In the genomic region with DNA sequence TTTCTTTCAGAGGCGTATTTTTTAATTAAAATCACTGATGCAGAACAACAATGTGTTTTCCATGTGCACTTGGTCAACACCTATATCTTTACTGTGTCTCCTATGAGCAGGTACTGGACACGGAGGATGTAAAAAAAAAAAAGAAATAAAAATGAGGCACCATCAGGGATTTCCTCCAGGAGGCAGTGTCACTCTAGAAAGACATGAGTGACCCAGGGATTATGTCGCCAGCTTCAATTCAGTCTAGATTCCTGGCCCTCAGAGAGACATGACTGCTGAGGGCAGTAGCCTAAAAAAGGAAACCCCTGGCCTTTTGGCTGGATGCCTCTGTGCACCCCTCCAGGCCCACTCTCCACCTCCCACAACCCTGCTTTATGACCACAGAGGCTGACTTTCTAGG, we compare ENCODE assay signal across 8 cellular contexts. TPM values are rescaled to one million over a fixed set of nuclear protein-coding genes. Genes with fewer than 3 reads are reported as not detected.
A peak's percentile ranks its signal among the peaks of the same experiment; 100 is the strongest.
DNase-seq lines count a peak whose midpoint lies in the region; ATAC-seq and TF ChIP-seq lines count a peak whose summit lies in the region.

No MANE protein-coding gene starts in this region.

- no peak overlapping the region for H2AFZ ChIP-seq in mammary epithelial cell (ENCODE audit: low read depth, low read length)

- H3K4me3 ChIP-seq in A673 (ENCODE audit: low read depth, low read length, poor library complexity, severe bottlenecking) (no peak overlapping the region), mammary epithelial cell (replicated peaks in 1 of 3; ENCODE audit: insufficient read depth in 1 of 3, low read depth in 2 of 3, low read length in 3 of 3) (no peak overlapping the region)

- in situ Hi-C loops in mammary epithelial cell (cut with MboI; ENCODE audit: low sequenced_read_pairs in 2 of 2) = loop anchor here in 1 of 2 donors (25.0 kb wide), 1 partner anchor 115 kb away; no protein-coding TSS in a partner anchor

- TF ChIP-seq CTCF in A673 (conservative IDR thresholded peaks at IDR 0.05; ENCODE audit: low read depth, low read length) = peak; percentile 68
- peak; percentile 36 to 54 for TF ChIP-seq CTCF in mammary epithelial cell (conservative IDR thresholded peaks at IDR 0.05 in 1 of 2, IDR thresholded peaks at IDR 0.05 in 1 of 2; ENCODE audit: extremely low read depth in 1 of 2, insufficient read depth in 1 of 2, low read depth in 1 of 2, low read length in 2 of 2)
- TF ChIP-seq CTCF in CD14-positive monocyte (IDR thresholded peaks at IDR 0.05) = no peak

- POLR2A ChIA-PET in A673 (lab: Charles Lee; ENCODE audit: low non-redundant PET) = no interaction called here
- POLR2A ChIA-PET in HEK293T (lab: Yijun Ruan, JAX) = no interaction called here

- intact Hi-C loops in A673 (cut with micrococcal nuclease; ENCODE audit: unreplicated experiment) = loop anchor here (1.0 to 10.0 kb wide), 2 partner anchors 109 to 367 kb away; no protein-coding TSS in a partner anchor
- intact Hi-C loops in mammary epithelial cell (cut with micrococcal nuclease) = loop anchor here (1.0 to 5.0 kb wide), 3 partner anchors 109 to 310 kb away; no protein-coding TSS in a partner anchor
- intact Hi-C loops in CD14-positive monocyte (cut with micrococcal nuclease) = no loop called here

- no peaks in the 10 kb centered on the region for H3K79me2 ChIP-seq in mammary epithelial cell (ENCODE audit: insufficient read depth, low read length)

- H3K36me3 ChIP-seq in A673 (ENCODE audit: insufficient read depth, low read length, poor library complexity, severe bottlenecking) (no peaks in the 10 kb centered on the region), mammary epithelial cell (ENCODE audit: insufficient read depth, low read length) (no peaks in the 10 kb centered on the region)

- no peak for ATAC-seq in activated CD8-positive, alpha-beta memory T cell treated with anti-CD3 and anti-CD28 coated beads, Interleukin-2, amount 10 ng/mL, durations not matched to agents 7 days and 5 days
- ATAC-seq in HG03196 (IDR thresholded peaks at IDR 0.05; ENCODE audit: unreplicated experiment) = no peak

- CTCF ChIA-PET in A673 (lab: Charles Lee) = interaction anchor here (0.7 to 2.2 kb wide), 3 partner anchors 18 to 136 kb away, joined by 3 to 25 read pairs (median 4); a partner anchor contains a TSS
- CTCF ChIA-PET in HEK293T (lab: Yijun Ruan, JAX) = interaction anchor here (2.3 kb wide), 1 partner anchor 109 kb away, joined by 11 read pairs; no protein-coding TSS in a partner anchor
- CTCF ChIA-PET in mammary epithelial cell (lab: Charles Lee; ENCODE audit: low non-redundant PET) = interaction anchor here (1.2 kb wide), 1 partner anchor 109 kb away, joined by 3 read pairs; no protein-coding TSS in a partner anchor
- CTCF ChIA-PET in activated CD8-positive, alpha-beta memory T cell treated with anti-CD3 and anti-CD28 coated beads, Interleukin-2, amount 10 ng/mL, durations not matched to agents 7 days and 5 days (lab: Charles Lee) = no interaction called here

- H3K9me3 ChIP-seq in A673 (ENCODE audit: low read depth, low read length, poor library complexity, severe bottlenecking) (no peaks in the 10 kb centered on the region), mammary epithelial cell (replicated peaks; ENCODE audit: insufficient read depth, low read length) (no peaks in the 10 kb centered on the region)

- H3K27me3 ChIP-seq in A673 (replicated peaks; ENCODE audit: insufficient read depth, low read depth, low read length, poor library complexity) (peaks cover 3% of the 10 kb centered on the region), mammary epithelial cell (ENCODE audit: insufficient read depth, low read length) (no peaks in the 10 kb centered on the region)

- H3K27ac Mint-ChIP-seq in CD14-positive monocyte = no peak overlapping the region
- H3K27ac Mint-ChIP-seq in activated CD8-positive, alpha-beta memory T cell treated with anti-CD3 and anti-CD28 coated beads, Interleukin-2, amount 10 ng/mL, durations not matched to agents 7 days and 5 days = no peak overlapping the region

- no peak overlapping the region for H3K4me2 ChIP-seq in mammary epithelial cell (ENCODE audit: insufficient read depth, low read depth, low read length)

- H3K4me1 ChIP-seq in A673 (ENCODE audit: insufficient read depth, low read length, poor library complexity, severe bottlenecking) = no peaks in the 10 kb centered on the region
- peaks cover 8% of the 10 kb centered on the region for H3K4me1 ChIP-seq in mammary epithelial cell (ENCODE audit: insufficient read depth, low read length)

- no peak overlapping the region for H3K9ac ChIP-seq in mammary epithelial cell (ENCODE audit: insufficient read depth, low read length)

- H3K4me1 Mint-ChIP-seq in CD14-positive monocyte = no peaks in the 10 kb centered on the region
- no peaks in the 10 kb centered on the region for H3K4me1 Mint-ChIP-seq in activated CD8-positive, alpha-beta memory T cell treated with anti-CD3 and anti-CD28 coated beads, Interleukin-2, amount 10 ng/mL, durations not matched to agents 7 days and 5 days

- H3K27ac ChIP-seq in A673 (ENCODE audit: low read depth, low read length, poor library complexity, severe bottlenecking) (no peak overlapping the region), mammary epithelial cell (ENCODE audit: insufficient read depth, low read depth, low read length) (no peak overlapping the region)

- H3K9me3 Mint-ChIP-seq in CD14-positive monocyte = peaks cover 0 to 2% (median 0%) of the 10 kb centered on the region in 7 donors
- H3K9me3 Mint-ChIP-seq in activated CD8-positive, alpha-beta memory T cell treated with anti-CD3 and anti-CD28 coated beads, Interleukin-2, amount 10 ng/mL, durations not matched to agents 7 days and 5 days (ENCODE audit: low read depth) = no peaks in the 10 kb centered on the region

- H3K36me3 Mint-ChIP-seq in CD14-positive monocyte = no peaks in the 10 kb centered on the region
- H3K36me3 Mint-ChIP-seq in activated CD8-positive, alpha-beta memory T cell treated with anti-CD3 and anti-CD28 coated beads, Interleukin-2, amount 10 ng/mL, durations not matched to agents 7 days and 5 days = no peaks in the 10 kb centered on the region

- BruUV-seq in A673 (replicated peaks; lab: Mats Ljungman, UMichigan) (no TSS peak), mammary epithelial cell (replicated peaks; lab: Mats Ljungman, UMichigan) (no TSS peak)

- DNase-seq in A673 (ENCODE audit: low spot score) (peak; percentile 66), HEK293T (ENCODE audit: extremely low spot score) (peak; percentile 28), mammary epithelial cell (peak; percentile 24), kidney tubule cell (ENCODE audit: low spot score) (peak; percentile 22), CD14-positive monocyte (ENCODE audit: low spot score) (no peak)
- DNase-seq in activated CD4-positive, alpha-beta T cell treated with anti-CD3 and anti-CD28 coated beads, Interleukin-2, amount 50 U/mL, for 1 hour = no peak
- no peak for DNase-seq in activated CD8-positive, alpha-beta memory T cell treated with anti-CD3 and anti-CD28 coated beads, Interleukin-2, amount 10 ng/mL, durations not matched to agents 7 days and 5 days

- no peaks in the 10 kb centered on the region for H4K20me1 ChIP-seq in mammary epithelial cell (ENCODE audit: insufficient read depth, low read length)

- no peak overlapping the region for H3K4me3 Mint-ChIP-seq in CD14-positive monocyte
- no peak overlapping the region for H3K4me3 Mint-ChIP-seq in activated CD8-positive, alpha-beta memory T cell treated with anti-CD3 and anti-CD28 coated beads, Interleukin-2, amount 10 ng/mL, durations not matched to agents 7 days and 5 days

- dilution Hi-C loops in mammary epithelial cell (cut with HindIII; ENCODE audit: low sequenced_read_pairs) = no loop called here

- WGBS in mammary epithelial cell (ENCODE audit: low coverage, missing lambda C conversion rate) = 47% methylated on average over 3 of the region's 3 CpGs

- peaks cover 2 to 5% (median 5%) of the 10 kb centered on the region in 3 donors for H3K27me3 Mint-ChIP-seq in CD14-positive monocyte (ENCODE audit: low read depth in 3 of 3)
- peaks cover 26% of the 10 kb centered on the region for H3K27me3 Mint-ChIP-seq in activated CD8-positive, alpha-beta memory T cell treated with anti-CD3 and anti-CD28 coated beads, Interleukin-2, amount 10 ng/mL, durations not matched to agents 7 days and 5 days

TF ChIP-seq in HEK293T, 16 proteins besides CTCF, POLR2A, EP300 and RAD21:
- TF ChIP-seq ZNF384 (IDR thresholded peaks at IDR 0.05) (peak; percentile 53; the same call in 1 of the 2 replicates), CTBP1 (IDR thresholded peaks at IDR 0.05; ENCODE audit: borderline replicate concordance) (no peak), BHLHE40 (IDR thresholded peaks at IDR 0.05; ENCODE audit: borderline replicate concordance) (no peak)

RNA-seq across cellular contexts. Expression of a gene that starts 18.3 kb away (rescaled TPM):
- 1.6 and 3.3 TPM in 2 replicates for total RNA-seq in A673 (2021)
- under 1 TPM; 0.50 to 0.94 TPM for total RNA-seq in mammary epithelial cell
- polyA plus RNA-seq in mammary epithelial cell = 2.0 TPM
- polyA minus RNA-seq in mammary epithelial cell = not detected
- not detected for polyA plus RNA-seq in CD14-positive monocyte
- not detected for total RNA-seq in activated CD8-positive, alpha-beta memory T cell treated with anti-CD3 and anti-CD28 coated beads, Interleukin-2, amount 10 ng/mL, durations not matched to agents 7 days and 5 days

Comparison
In these comparisons a context has a peak if more than half of its experiments do, and no peak if none do; other contexts are left out.
1. DNase-seq: peak in A673 (single experiment), HEK293T (single experiment), mammary epithelial cell (single experiment) and kidney tubule cell (single experiment); none in activated CD4-positive, alpha-beta T cell treated with anti-CD3 and anti-CD28 coated beads, Interleukin-2, amount 50 U/mL, for 1 hour (single experiment), CD14-positive monocyte (single experiment) and activated CD8-positive, alpha-beta memory T cell treated with anti-CD3 and anti-CD28 coated beads, Interleukin-2, amount 10 ng/mL, durations not matched to agents 7 days and 5 days (single experiment).
2. intact Hi-C loops: an anchor here in A673 (1.0 to 10.0 kb wide) and mammary epithelial cell (1.0 to 5.0 kb wide); none called in CD14-positive monocyte.